8 cellular contexts compared by ENCODE assay signal in the genomic region with DNA sequence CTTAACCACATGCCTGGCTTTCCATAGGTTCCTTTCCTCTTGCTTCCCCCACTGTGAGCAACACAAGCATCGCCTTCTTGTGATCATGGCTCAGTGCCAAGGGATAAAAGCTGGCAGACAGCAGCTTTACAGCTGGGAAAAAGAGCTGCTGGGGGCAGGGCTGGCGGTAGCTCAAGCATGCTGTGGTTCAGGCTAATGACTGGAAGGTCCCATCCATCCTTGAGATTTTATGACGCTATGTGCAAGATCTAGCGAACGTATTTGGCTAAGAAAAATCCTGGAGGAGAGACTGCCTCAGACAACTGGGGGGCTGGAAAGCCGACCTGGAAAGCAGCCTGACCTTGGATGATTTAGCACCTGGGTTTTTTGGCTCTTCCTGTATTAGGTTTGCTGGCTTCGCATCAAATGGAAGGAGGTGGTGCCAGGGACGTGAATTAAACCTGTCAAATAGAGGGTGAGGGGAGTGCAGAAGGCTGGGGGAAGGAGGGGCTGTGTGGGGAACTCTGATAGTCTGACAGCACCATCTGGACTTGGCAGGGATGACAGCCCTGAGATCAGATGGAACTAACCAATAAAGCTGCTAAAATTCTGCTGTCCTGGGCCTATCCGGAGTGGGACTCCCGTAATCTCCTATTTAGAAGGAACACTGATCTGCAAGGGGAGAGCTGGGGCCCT. TPM values are rescaled to one million over a fixed set of nuclear protein-coding genes. Genes with fewer than 3 reads are reported as not detected.
DNase-seq lines count a peak whose midpoint lies in the region; ATAC-seq lines count a peak whose summit lies in the region.

No MANE protein-coding gene starts in this region.

- H3K27ac Mint-ChIP-seq in naive thymus-derived CD8-positive, alpha-beta T cell: peak overlapping the region in 1 of 10 donors; percentile 21

- no peaks in the 10 kb centered on the region for H3K36me3 Mint-ChIP-seq in naive thymus-derived CD8-positive, alpha-beta T cell

- H3K9me3 Mint-ChIP-seq in naive thymus-derived CD8-positive, alpha-beta T cell: no peaks in the 10 kb centered on the region

- H3K4me3 Mint-ChIP-seq in naive thymus-derived CD8-positive, alpha-beta T cell: no peak overlapping the region

- DNase-seq in Right ventricle myocardium inferior (ENCODE audit: missing footprints): no peak
- no peak for DNase-seq in cardiac septum (ENCODE audit: low spot score)
- DNase-seq in amniotic epithelial cell (ENCODE audit: low read depth): peak; percentile 96
- peak; percentile 30 for DNase-seq in islet precursor cell
- DNase-seq in naive thymus-derived CD8-positive, alpha-beta T cell: no peak
- no peak for DNase-seq in T-helper 9 cell

- peaks cover 0 to 2% (median 2%) of the 10 kb centered on the region in 5 donors for H3K27me3 Mint-ChIP-seq in naive thymus-derived CD8-positive, alpha-beta T cell

- peak; percentile 40 for ATAC-seq in Right ventricle myocardium inferior
- no peak for ATAC-seq in HG03025 (IDR thresholded peaks at IDR 0.05; ENCODE audit: low FRiP score, unreplicated experiment)
- no peak for ATAC-seq in HG03097 (IDR thresholded peaks at IDR 0.05; ENCODE audit: low FRiP score, unreplicated experiment)
- ATAC-seq in naive thymus-derived CD8-positive, alpha-beta T cell: no peak

- POLR2A ChIA-PET in naive thymus-derived CD8-positive, alpha-beta T cell (lab: Charles Lee): no interaction called here

- H3K4me1 Mint-ChIP-seq in naive thymus-derived CD8-positive, alpha-beta T cell: peaks cover 0 to 2% (median 0%) of the 10 kb centered on the region in 4 donors

- intact Hi-C loops in Right ventricle myocardium inferior (cut with DNase I) (no loop called here), cardiac septum (cut with DNase I) (no loop called here)

RNA-seq across cellular contexts. Expression of a gene that starts 34.8 kb away (rescaled TPM):
- total RNA-seq in Right ventricle myocardium inferior: 1.4 TPM
- total RNA-seq in cardiac septum: 1.6 TPM
- under 1 TPM; 0.39 to 0.41 TPM for total RNA-seq in naive thymus-derived CD8-positive, alpha-beta T cell
- polyA plus RNA-seq in naive thymus-derived CD8-positive, alpha-beta T cell: 1 to 10 TPM in 1 of 3 donors, under 1 TPM in 1, not detected in 1; 0.13 to 1.6 TPM

RNA-seq across cellular contexts. Expression of a gene that starts 35.3 kb away (rescaled TPM):
- total RNA-seq in Right ventricle myocardium inferior (36.8 TPM), cardiac septum (44.3 TPM)
- 10 to 100 TPM; 65.5 to 71.0 TPM for total RNA-seq in naive thymus-derived CD8-positive, alpha-beta T cell
- polyA plus RNA-seq in naive thymus-derived CD8-positive, alpha-beta T cell: 100 to 1,000 TPM; 109 to 124 (median 117) TPM

RNA-seq across cellular contexts. Expression of a gene that starts 40.5 kb away (rescaled TPM):
- 7.5 TPM for total RNA-seq in Right ventricle myocardium inferior
- total RNA-seq in cardiac septum: 7.6 TPM
- total RNA-seq in naive thymus-derived CD8-positive, alpha-beta T cell: under 1 TPM; 0.05 to 0.11 TPM
- polyA plus RNA-seq in naive thymus-derived CD8-positive, alpha-beta T cell: under 1 TPM in 1 of 3 donors, not detected in 2; 0.19 TPM

RNA-seq across cellular contexts. Expression of a gene that starts 42.0 kb away (rescaled TPM):
- total RNA-seq in Right ventricle myocardium inferior: 1.9 TPM
- total RNA-seq in cardiac septum: 2.0 TPM
- 1 to 10 TPM; 5.4 to 5.5 TPM for total RNA-seq in naive thymus-derived CD8-positive, alpha-beta T cell
- polyA plus RNA-seq in naive thymus-derived CD8-positive, alpha-beta T cell: under 1 TPM; 0.55 to 0.84 (median 0.79) TPM

Comparison
In these comparisons a context has a peak if more than half of its experiments do, and no peak if none do; other contexts are left out.
1. DNase-seq: peak in amniotic epithelial cell (single experiment) and islet precursor cell (single experiment); none in Right ventricle myocardium inferior (single experiment), cardiac septum (single experiment), naive thymus-derived CD8-positive, alpha-beta T cell (0 of 10) and T-helper 9 cell (single experiment).